ENCODE assay signal across 13 cellular contexts in the genomic region with DNA sequence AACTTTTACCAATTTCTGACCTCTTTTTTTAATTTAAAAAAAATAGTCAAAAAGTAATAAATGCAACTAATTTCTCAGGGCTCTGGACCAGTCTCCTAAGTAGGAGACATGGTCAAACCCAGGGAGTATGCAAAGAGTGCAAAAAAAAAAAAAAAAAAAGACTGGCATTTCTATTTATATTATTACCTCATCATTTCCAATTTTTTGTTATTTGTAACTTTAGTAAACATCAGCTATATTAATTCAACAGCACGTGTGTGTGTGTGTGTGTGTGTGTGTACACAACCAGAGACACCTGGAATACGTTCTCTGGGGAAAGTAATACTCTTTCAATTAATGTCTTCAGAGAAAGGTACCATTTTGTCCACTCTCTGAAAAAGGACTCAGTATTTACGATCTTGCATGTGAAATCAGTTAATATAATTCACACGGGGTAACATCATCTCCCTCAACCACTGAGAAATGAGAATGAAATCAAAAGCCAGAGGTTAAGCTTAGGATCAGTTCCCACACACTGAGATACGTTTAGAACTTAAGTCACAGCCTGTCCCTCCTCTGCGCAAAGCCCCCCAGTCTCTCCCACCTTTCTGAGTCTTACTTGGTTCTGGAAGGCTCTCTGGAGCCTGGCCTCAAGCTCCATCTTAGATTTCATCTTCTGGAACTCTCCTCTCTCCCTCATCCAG. TPM values are rescaled to one million over a fixed set of nuclear protein-coding genes. Genes with fewer than 3 reads are reported as not detected.
DNase-seq lines count a peak whose midpoint lies in the region; ATAC-seq, FAIRE-seq and TF ChIP-seq lines count a peak whose summit lies in the region.
"Had no signal": no experiment of that assay in that cellular context is flagged by ENCODE, and none has a peak within 500 bp of the region (broad histone marks: within the 10 kb centered on the region; RNA-seq: fewer than 3 reads in every experiment).

No MANE protein-coding gene starts in this region.

- POLR2A ChIA-PET in K562 (lab: Yijun Ruan, JAX) = no interaction called here

- no peaks in the 10 kb centered on the region for H3K9me1 ChIP-seq in K562 (ENCODE audit: control insufficient read depth, insufficient read depth, low read length)

- no peak overlapping the region for H3K4me3 Mint-ChIP-seq in chondrocyte (ENCODE audit: unreplicated experiment)

- TF ChIP-seq EP300 in K562 (IDR thresholded peaks at IDR 0.05; ENCODE audit: low read length) = no peak

- H3K9ac ChIP-seq in K562 (ENCODE audit: insufficient read depth in 1 of 2, low read depth in 2 of 2, low read length in 2 of 2) = peak overlapping the region; percentile 11 to 63; a peak in 2 of 4 replicates

- FAIRE-seq in K562 (lab: Jason Lieb, UNC) = no peak
- FAIRE-seq: bronchial epithelial cell had no signal

- no TSS peak for BruUV-seq in K562 (replicated peaks; lab: Mats Ljungman, UMichigan)

- peaks cover 2% of the 10 kb centered on the region for H3K36me3 Mint-ChIP-seq in chondrocyte (ENCODE audit: low read depth)

- CTCF ChIA-PET in K562 (lab: Yijun Ruan, JAX; ENCODE audit: low intra/inter-chr PET ratio) = no interaction called here

- no peaks in the 10 kb centered on the region for H3K9me3 Mint-ChIP-seq in chondrocyte (ENCODE audit: low read depth)

- H3K27ac Mint-ChIP-seq in chondrocyte (ENCODE audit: unreplicated experiment) = no peak overlapping the region

- peaks cover 35% of the 10 kb centered on the region for H3K4me1 Mint-ChIP-seq in chondrocyte (ENCODE audit: low read depth)

- in situ Hi-C loops in K562 (cut with MboI) = no loop called here

- no peaks in the 10 kb centered on the region for H3K36me3 ChIP-seq in K562 (ENCODE audit: control insufficient read depth, insufficient read depth, low read length)
- no peaks in the 10 kb centered on the region for H3K36me3 ChIP-seq in heart right ventricle
- H3K36me3 ChIP-seq: suprapubic skin had no signal

- peak; percentile 45; the same call in 1 of the 2 replicates for TF ChIP-seq POLR2A in K562 (conservative IDR thresholded peaks at IDR 0.05)

- no peak for DNase-seq in K562 (ENCODE audit: extremely low read depth in 1 of 4, low spot score in 3 of 4)
- DNase-seq in NCI-H226 = no peak
- no peak for DNase-seq in chondrocyte (ENCODE audit: low spot score)
- DNase-seq in heart right ventricle = no peak
- DNase-seq in stimulated activated CD4-positive, alpha-beta T cell treated with anti-CD3 and anti-CD28 coated beads, Interleukin-2, amount 100 ng/mL, for 48 hours = no peak
- DNase-seq: KBM-7 had no signal

- ATAC-seq in GM21390 (IDR thresholded peaks at IDR 0.05; ENCODE audit: unreplicated experiment) = peak; percentile 57
- peak; percentile 36 for ATAC-seq in HG03095 (IDR thresholded peaks at IDR 0.05; ENCODE audit: unreplicated experiment)
- ATAC-seq in K562 = peak; percentile 58
- ATAC-seq in heart right ventricle = no peak

- H3K27me3 ChIP-seq in K562 (ENCODE audit: control insufficient read depth in 2 of 2, insufficient read depth in 2 of 2, low read length in 2 of 2) (peaks cover 3 to 4% of the 10 kb centered on the region in 2 experiments; a peak in 2 of 5 replicates), heart right ventricle (no peaks in the 10 kb centered on the region)
- H3K27me3 ChIP-seq: suprapubic skin had no signal

- WGBS in K562 (ENCODE audit: insufficient coverage, low coverage, missing lambda C conversion rate) = 14% methylated on average over 6 of the region's 6 CpGs
- WGBS in heart right ventricle, 2 donors = 88 to 91% methylated on average over 6 of the region's 6 CpGs

- H3K27me3 Mint-ChIP-seq in chondrocyte (ENCODE audit: low read depth) = no peaks in the 10 kb centered on the region

- H3K4me2 ChIP-seq in K562 (ENCODE audit: insufficient read depth, low read length) = peak overlapping the region; percentile 72

- intact Hi-C loops in K562 (cut with micrococcal nuclease) = loop anchor here (2.0 kb wide), 1 partner anchor 74 kb away; no protein-coding TSS in a partner anchor
- intact Hi-C loops in heart right ventricle (cut with DNase I) = no loop called here

- TF ChIP-seq RAD21 in K562 (CRISPR knock-in tag; conservative IDR thresholded peaks at IDR 0.05 in 1 of 2, IDR thresholded peaks at IDR 0.05 in 1 of 2) = no peak

- H3K9me3 ChIP-seq in K562 (replicated peaks; ENCODE audit: control insufficient read depth, insufficient read depth, low read depth, low read length) = no peaks in the 10 kb centered on the region
- no peaks in the 10 kb centered on the region for H3K9me3 ChIP-seq in heart right ventricle
- H3K9me3 ChIP-seq: suprapubic skin had no signal

- H3K4me3 ChIP-seq in GM12875 (ENCODE audit: low read depth, low read length) (peak overlapping the region; percentile 69), K562 (peak overlapping the region; percentile 44), heart right ventricle (no peak overlapping the region)
- H3K4me3 ChIP-seq: suprapubic skin had no signal

- TF ChIP-seq CTCF in GM12875 (IDR thresholded peaks at IDR 0.05; ENCODE audit: borderline replicate concordance, insufficient read depth, low read depth, low read length) (no peak), K562 (IDR thresholded peaks at IDR 0.05 in 2 of 3, conservative IDR thresholded peaks at IDR 0.05 in 1 of 3; ENCODE audit: insufficient read depth in 2 of 3, low read depth in 1 of 3, low read length in 3 of 3) (no peak), chondrocyte (IDR thresholded peaks at IDR 0.05) (no peak), heart right ventricle (IDR thresholded peaks at IDR 0.05) (no peak)

- peak overlapping the region; percentile 61 for H3K27ac ChIP-seq in K562 (ENCODE audit: extremely low read depth, low read depth, low read length)
- no peak overlapping the region for H3K27ac ChIP-seq in heart right ventricle
- H3K27ac ChIP-seq: epithelial cell of prostate, suprapubic skin, VCaP had no signal

- no peaks in the 10 kb centered on the region; the same call in 1 of the 2 replicates for H4K20me1 ChIP-seq in K562 (replicated peaks; ENCODE audit: control insufficient read depth, insufficient read depth, low read length)

- peak overlapping the region; percentile 92 for H2AFZ ChIP-seq in K562 (ENCODE audit: low read depth, low read length)

- H3K4me1 ChIP-seq in K562 (replicated peaks in 1 of 2; ENCODE audit: control insufficient read depth in 2 of 2, insufficient read depth in 2 of 2, low read length in 2 of 2) = peaks cover 0 to 6% of the 10 kb centered on the region in 2 experiments; a peak in 1 of 5 replicates
- peaks cover 0 to 36% (median 8%) of the 10 kb centered on the region in 9 donors for H3K4me1 ChIP-seq in heart right ventricle
- H3K4me1 ChIP-seq: suprapubic skin had no signal

- no peaks in the 10 kb centered on the region for H3K79me2 ChIP-seq in K562 (ENCODE audit: control insufficient read depth, insufficient read depth, low read length)

TF ChIP-seq in K562, 482 proteins besides CTCF, POLR2A, EP300 and RAD21 (continues in another document):
- TF ChIP-seq ELF4 (CRISPR knock-in tag; IDR thresholded peaks at IDR 0.05) = no peak
- TF ChIP-seq, protein P1, sequence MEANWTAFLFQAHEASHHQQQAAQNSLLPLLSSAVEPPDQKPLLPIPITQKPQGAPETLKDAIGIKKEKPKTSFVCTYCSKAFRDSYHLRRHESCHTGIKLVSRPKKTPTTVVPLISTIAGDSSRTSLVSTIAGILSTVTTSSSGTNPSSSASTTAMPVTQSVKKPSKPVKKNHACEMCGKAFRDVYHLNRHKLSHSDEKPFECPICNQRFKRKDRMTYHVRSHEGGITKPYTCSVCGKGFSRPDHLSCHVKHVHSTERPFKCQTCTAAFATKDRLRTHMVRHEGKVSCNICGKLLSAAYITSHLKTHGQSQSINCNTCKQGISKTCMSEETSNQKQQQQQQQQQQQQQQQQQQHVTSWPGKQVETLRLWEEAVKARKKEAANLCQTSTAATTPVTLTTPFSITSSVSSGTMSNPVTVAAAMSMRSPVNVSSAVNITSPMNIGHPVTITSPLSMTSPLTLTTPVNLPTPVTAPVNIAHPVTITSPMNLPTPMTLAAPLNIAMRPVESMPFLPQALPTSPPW (CRISPR knock-in tag; IDR thresholded peaks at IDR 0.05) = 0 out of 2 replicates have a peak, but pooled peaks have one; percentile 1
- no peak for TF ChIP-seq ZNF431 (CRISPR knock-in tag; IDR thresholded peaks at IDR 0.05)
- no peak for TF ChIP-seq TGIF2 (CRISPR knock-in tag; IDR thresholded peaks at IDR 0.05)
- no peak for TF ChIP-seq ZNF436 (CRISPR knock-in tag; IDR thresholded peaks at IDR 0.05)
- TF ChIP-seq, protein P2, sequence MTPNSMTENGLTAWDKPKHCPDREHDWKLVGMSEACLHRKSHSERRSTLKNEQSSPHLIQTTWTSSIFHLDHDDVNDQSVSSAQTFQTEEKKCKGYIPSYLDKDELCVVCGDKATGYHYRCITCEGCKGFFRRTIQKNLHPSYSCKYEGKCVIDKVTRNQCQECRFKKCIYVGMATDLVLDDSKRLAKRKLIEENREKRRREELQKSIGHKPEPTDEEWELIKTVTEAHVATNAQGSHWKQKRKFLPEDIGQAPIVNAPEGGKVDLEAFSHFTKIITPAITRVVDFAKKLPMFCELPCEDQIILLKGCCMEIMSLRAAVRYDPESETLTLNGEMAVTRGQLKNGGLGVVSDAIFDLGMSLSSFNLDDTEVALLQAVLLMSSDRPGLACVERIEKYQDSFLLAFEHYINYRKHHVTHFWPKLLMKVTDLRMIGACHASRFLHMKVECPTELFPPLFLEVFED (CRISPR knock-in tag; conservative IDR thresholded peaks at IDR 0.05) = no peak

RNA-seq across cellular contexts. Expression of a gene that starts 21.9 kb away (rescaled TPM):
- total RNA-seq in K562 (2011; cell fraction: chromatin; rRNA removed; ENCODE audit: low replicate concordance) = 0.76 and 2.3 TPM in 2 replicates
- 0.92 and 1.3 TPM in 2 replicates for total RNA-seq in K562 (2011; cell fraction: nucleolus; rRNA removed)
- 1.0 and 1.8 TPM in 2 replicates for total RNA-seq in K562 (2011; cell fraction: nucleoplasm; rRNA removed)
- total RNA-seq in K562 (2014; rRNA removed) = 1.00 and 1.5 TPM in 2 replicates
- total RNA-seq in K562 (2014; rRNA removed; fragmentation: Illumina TruSeq; extraction: Trizol) = 1.4 and 1.5 TPM in 2 replicates
- 1.5 and 1.6 TPM in 2 replicates for total RNA-seq in K562 (2015; rRNA removed; fragmentation: Illumina TruSeq; extraction: Trizol)
- total RNA-seq in K562 (2021) = 1.5 and 2.3 TPM in 2 replicates
- 0.69 and 0.89 TPM in 2 replicates for polyA plus RNA-seq in K562 (2011; rRNA removed)
- 0.28 and 0.36 TPM in 2 replicates for polyA plus RNA-seq in K562 (2011; cell fraction: cytosol; rRNA removed)
- 0.48 and 1.3 TPM in 2 replicates for polyA plus RNA-seq in K562 (2011; cell fraction: nucleus; rRNA removed)
- polyA plus RNA-seq in K562 (2012) = 1.5 and 3.0 TPM in 2 replicates
- polyA plus RNA-seq in K562 (2014; fragmentation: Illumina TruSeq; extraction: Trizol) = 1.1 and 1.4 TPM in 2 replicates
- polyA plus RNA-seq in K562 (2014; fragmentation: Nextera tagmentation; extraction: Ambion mirVana) = under 1 TPM; 0.38 to 0.83 TPM
- polyA plus RNA-seq in K562 (2014; rRNA removed) = 0.69 and 1.5 TPM in 2 replicates
- polyA minus RNA-seq in K562 (2011; rRNA and poly(A)+ RNA removed) = 0.93 and 1.3 TPM in 2 replicates
- polyA minus RNA-seq in K562 (2011; cell fraction: cytosol; rRNA and poly(A)+ RNA removed) = 0.36 TPM in 1 of 2 replicates, not detected in the other
- polyA minus RNA-seq in K562 (2011; cell fraction: nucleus; rRNA and poly(A)+ RNA removed) = 0.33 and 0.54 TPM in 2 replicates
- 20.7 to 36.3 TPM (median 23.8 TPM) in 3 replicates for total RNA-seq in chondrocyte
- 10 to 100 TPM in 9 of 10 donors, 1 to 10 TPM in 1; 9.8 to 22.9 (median 13.1) TPM for total RNA-seq in heart right ventricle
- polyA plus RNA-seq in heart right ventricle = 10 to 100 TPM in 1 of 2 donors, 1 to 10 TPM in 1; 3.3 to 17.2 TPM

Comparison
In these comparisons a context has a peak if more than half of its experiments do, and no peak if none do; other contexts are left out.
1. H3K4me3 ChIP-seq: peak in GM12875 (single experiment) and K562 (single experiment); none in heart right ventricle (0 of 10).
2. ATAC-seq: peak in GM21390 (single experiment), HG03095 (single experiment) and K562 (single experiment); none in heart right ventricle (0 of 8).